ENCODE assay signal across 2 cellular contexts in the genomic region with DNA sequence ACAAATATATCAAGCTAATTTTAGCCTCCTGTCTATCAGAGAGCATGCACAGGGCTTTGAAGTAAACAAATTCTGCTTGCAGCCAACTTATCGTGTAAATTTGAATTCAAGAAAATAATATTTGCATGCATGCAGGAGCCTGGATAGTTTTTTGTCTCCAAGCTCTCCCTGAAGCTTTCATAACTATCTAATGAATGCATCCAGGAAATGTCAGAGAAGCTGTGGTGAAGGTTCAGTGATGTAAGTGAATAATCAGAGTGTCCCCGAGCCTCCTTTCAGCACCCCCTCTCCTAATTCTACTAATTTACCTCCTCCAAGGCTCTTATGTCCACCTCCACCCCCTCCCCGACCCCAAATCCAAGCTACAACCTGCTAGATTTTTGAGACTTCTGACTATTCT.
A peak's percentile ranks its signal among the peaks of the same experiment; 100 is the strongest.
TF ChIP-seq lines count a peak whose summit lies in the region.

No MANE protein-coding gene starts in this region.

TF ChIP-seq in IMR-90, 13 proteins besides CTCF, POLR2A, EP300 and RAD21:
- no peak for TF ChIP-seq MAZ (IDR thresholded peaks at IDR 0.05; ENCODE audit: borderline replicate concordance, low read depth, low read length)
- TF ChIP-seq MXI1 (IDR thresholded peaks at IDR 0.05; ENCODE audit: borderline replicate concordance, low read depth, low read length), result no peak
- TF ChIP-seq RCOR1 (IDR thresholded peaks at IDR 0.05; ENCODE audit: insufficient replicate concordance, low read length), result no peak
- TF ChIP-seq CHD1 (IDR thresholded peaks at IDR 0.05; ENCODE audit: low read depth, low read length), result no peak
- TF ChIP-seq, protein P1, sequence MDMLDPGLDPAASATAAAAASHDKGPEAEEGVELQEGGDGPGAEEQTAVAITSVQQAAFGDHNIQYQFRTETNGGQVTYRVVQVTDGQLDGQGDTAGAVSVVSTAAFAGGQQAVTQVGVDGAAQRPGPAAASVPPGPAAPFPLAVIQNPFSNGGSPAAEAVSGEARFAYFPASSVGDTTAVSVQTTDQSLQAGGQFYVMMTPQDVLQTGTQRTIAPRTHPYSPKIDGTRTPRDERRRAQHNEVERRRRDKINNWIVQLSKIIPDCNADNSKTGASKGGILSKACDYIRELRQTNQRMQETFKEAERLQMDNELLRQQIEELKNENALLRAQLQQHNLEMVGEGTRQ (IDR thresholded peaks at IDR 0.05; ENCODE audit: low read depth, low read length), result no peak
- TF ChIP-seq NFE2L2 (IDR thresholded peaks at IDR 0.05; ENCODE audit: low read depth, low read length), result no peak
- no peak for TF ChIP-seq SMC3 (IDR thresholded peaks at IDR 0.05; ENCODE audit: low read depth, low read length)
- no peak for TF ChIP-seq CEBPB (IDR thresholded peaks at IDR 0.05; ENCODE audit: low read depth, low read length)
- TF ChIP-seq RFX5 (IDR thresholded peaks at IDR 0.05; ENCODE audit: low read depth, low read length), result no peak
- no peak for TF ChIP-seq FOS (IDR thresholded peaks at IDR 0.05; ENCODE audit: low read depth, low read length)
- TF ChIP-seq, protein P2, sequence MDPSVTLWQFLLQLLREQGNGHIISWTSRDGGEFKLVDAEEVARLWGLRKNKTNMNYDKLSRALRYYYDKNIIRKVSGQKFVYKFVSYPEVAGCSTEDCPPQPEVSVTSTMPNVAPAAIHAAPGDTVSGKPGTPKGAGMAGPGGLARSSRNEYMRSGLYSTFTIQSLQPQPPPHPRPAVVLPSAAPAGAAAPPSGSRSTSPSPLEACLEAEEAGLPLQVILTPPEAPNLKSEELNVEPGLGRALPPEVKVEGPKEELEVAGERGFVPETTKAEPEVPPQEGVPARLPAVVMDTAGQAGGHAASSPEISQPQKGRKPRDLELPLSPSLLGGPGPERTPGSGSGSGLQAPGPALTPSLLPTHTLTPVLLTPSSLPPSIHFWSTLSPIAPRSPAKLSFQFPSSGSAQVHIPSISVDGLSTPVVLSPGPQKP (IDR thresholded peaks at IDR 0.05; ENCODE audit: borderline replicate concordance, low read depth, low read length), result no peak
- no peak for TF ChIP-seq MAFK (IDR thresholded peaks at IDR 0.05; ENCODE audit: low read depth, low read length)
- TF ChIP-seq BHLHE40 (IDR thresholded peaks at IDR 0.05; ENCODE audit: low read depth, low read length), result no peak

TF ChIP-seq in WTC11, 78 proteins besides CTCF, POLR2A, EP300 and RAD21:
- TF ChIP-seq HMGA2 (CRISPR knock-in tag; IDR thresholded peaks at IDR 0.05) (0 out of 2 replicates have a peak, but pooled peaks have one; percentile 3), ZNF219 (CRISPR knock-in tag; IDR thresholded peaks at IDR 0.05; ENCODE audit: borderline replicate concordance) (no peak)
